Comparison of ENCODE assay signal across 10 cellular contexts in the genomic region with DNA sequence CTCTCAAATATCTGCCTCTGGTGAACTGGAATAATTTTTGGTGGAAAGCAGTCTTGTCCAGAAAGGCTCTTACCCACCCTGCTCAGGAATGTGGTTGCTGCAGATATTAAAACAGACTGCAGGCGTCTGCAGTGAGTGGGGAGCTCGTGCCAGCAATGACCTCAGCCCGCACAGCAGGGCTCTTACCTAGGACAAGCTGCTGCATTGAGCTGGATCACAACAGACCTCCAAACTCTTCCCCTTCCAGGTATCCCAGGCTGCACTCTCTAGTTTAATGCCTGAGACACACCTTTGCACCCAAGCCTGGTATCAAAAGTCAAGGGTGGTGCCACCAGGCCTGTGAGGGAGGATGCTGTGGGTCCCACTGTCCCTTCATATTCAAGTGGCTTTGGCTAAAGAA.
DNase-seq lines count a peak whose midpoint lies in the region; ATAC-seq, FAIRE-seq and TF ChIP-seq lines count a peak whose summit lies in the region.
"Had no signal": no experiment of that assay in that cellular context is flagged by ENCODE, and none has a peak within 500 bp of the region (broad histone marks: within the 10 kb centered on the region; RNA-seq: fewer than 3 reads in every experiment).

No MANE protein-coding gene starts in this region.

- TF ChIP-seq POLR2A in GM12891 (IDR thresholded peaks at IDR 0.05; ENCODE audit: low read depth, low read length), result no peak

- ATAC-seq in esophagus mucosa (peak; percentile 78), omental fat pad (ENCODE audit: low FRiP score) (peak; percentile 66), HG02571 (IDR thresholded peaks at IDR 0.05; ENCODE audit: unreplicated experiment) (no peak), GM21619 (IDR thresholded peaks at IDR 0.05; ENCODE audit: unreplicated experiment) (no peak)

- TF ChIP-seq CTCF in omental fat pad (IDR thresholded peaks at IDR 0.05), result no peak

- FAIRE-seq in GM12891 (lab: Jason Lieb, UNC), result no peak

- DNase-seq in GM03348 (ENCODE audit: low spot score), result peak; percentile 64
- peak; percentile 32 for DNase-seq in NCI-H446 treated with DMSO at 0.1 percent for 48 hours (lab: John Stamatoyannopoulos, UW)
- DNase-seq in omental fat pad (ENCODE audit: low spot score), result no peak
- no peak for DNase-seq in midbrain (lab: John Stamatoyannopoulos, UW)
- no peak for DNase-seq in GM12891 (ENCODE audit: insufficient read length, low spot score)
- DNase-seq: NCI-H1930, nucleus accumbens had no signal

TF ChIP-seq in GM12891, 5 proteins besides CTCF, POLR2A, EP300 and RAD21:
- TF ChIP-seq POU2F2 (IDR thresholded peaks at IDR 0.05; ENCODE audit: low read depth, low read length) (no peak), SPI1 (IDR thresholded peaks at IDR 0.05; ENCODE audit: low read depth, low read length) (no peak), PAX5 (IDR thresholded peaks at IDR 0.05; ENCODE audit: insufficient read depth, low read length, severe bottlenecking) (no peak), POLR2AphosphoS5 (IDR thresholded peaks at IDR 0.05; ENCODE audit: low read depth, low read length) (no peak), TAF1 (IDR thresholded peaks at IDR 0.05; ENCODE audit: low read depth, low read length) (no peak)

Comparison
In these comparisons a context has a peak if more than half of its experiments do, and no peak if none do; other contexts are left out.
1. DNase-seq: peak in GM03348 (single experiment) and NCI-H446 treated with DMSO at 0.1 percent for 48 hours (single experiment); none in omental fat pad (single experiment), midbrain (single experiment) and GM12891 (single experiment).
2. ATAC-seq: peak in esophagus mucosa (single experiment) and omental fat pad (single experiment); none in HG02571 (single experiment) and GM21619 (single experiment).